22 cellular contexts compared by ENCODE assay signal in the genomic region with DNA sequence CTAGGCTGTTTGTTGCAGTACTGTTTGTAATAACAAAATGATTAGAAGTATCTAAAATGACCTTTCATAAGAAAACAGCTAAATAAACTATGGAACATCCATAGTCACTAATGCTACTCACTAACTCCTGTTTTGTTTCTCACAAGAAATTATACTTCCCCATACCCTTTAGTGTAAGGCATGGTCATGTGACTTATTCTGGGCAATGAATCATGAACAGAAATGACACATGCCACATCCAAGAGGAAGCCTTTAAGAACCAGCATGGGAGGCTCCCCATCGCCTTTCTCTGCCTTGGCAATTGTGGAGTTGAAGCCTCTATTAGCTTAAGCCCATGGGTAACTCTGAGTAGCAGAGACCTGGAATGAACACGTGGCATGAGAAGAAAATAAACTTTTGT. TPM values are rescaled to one million over a fixed set of nuclear protein-coding genes. Genes with fewer than 3 reads are reported as not detected.
"Had no signal": no experiment of that assay in that cellular context is flagged by ENCODE, and none has a peak within 500 bp of the region (broad histone marks: within the 10 kb centered on the region; RNA-seq: fewer than 3 reads in every experiment).

No MANE protein-coding gene starts in this region.

- ATAC-seq: activated CD4-positive, alpha-beta T cell treated with anti-CD3 and anti-CD28 coated beads for 36 hours; activated CD8-positive, alpha-beta memory T cell treated with anti-CD3 and anti-CD28 coated beads, Interleukin-2, amount 10 ng/mL, durations not matched to agents 7 days and 5 days; effector memory CD8-positive, alpha-beta T cell; natural killer cell treated with Interleukin-12 subunit alpha and Interleukin-12 subunit beta and Interleukin-15 and Interleukin-18, amount 100 ng/mL, for 72 hours; WTC11 had no signal

- H3K27me3 ChIP-seq: spleen, thyroid gland had no signal

- H3K9me3 Mint-ChIP-seq: activated CD4-positive, alpha-beta memory T cell treated with anti-CD3 and anti-CD28 coated beads, Interleukin-2, amount 10 ng/mL, durations not matched to agents 7 days and 5 days; effector memory CD8-positive, alpha-beta T cell; mesothelial cell of epicardium; natural killer cell treated with Interleukin-12 subunit alpha and Interleukin-12 subunit beta and Interleukin-15 and Interleukin-18, amount 100 ng/mL, for 72 hours; T-helper 2 cell treated with Interferon-gamma antibody and Interleukin-4, amounts not matched to agents 5 μg/mL and 100 μg/mL, for 36 hours; WTC11 had no signal

- H3K27ac Mint-ChIP-seq: activated CD4-positive, alpha-beta memory T cell treated with anti-CD3 and anti-CD28 coated beads, Interleukin-2, amount 10 ng/mL, durations not matched to agents 7 days and 5 days; activated CD4-positive, alpha-beta T cell treated with anti-CD3 and anti-CD28 coated beads for 36 hours; activated CD8-positive, alpha-beta memory T cell treated with anti-CD3 and anti-CD28 coated beads, Interleukin-2, amount 10 ng/mL, durations not matched to agents 7 days and 5 days; activated naive CD8-positive, alpha-beta T cell treated with anti-CD3 and anti-CD28 coated beads for 36 hours; effector memory CD8-positive, alpha-beta T cell; mesothelial cell of epicardium; natural killer cell treated with Interleukin-12 subunit alpha and Interleukin-12 subunit beta and Interleukin-15 and Interleukin-18, amount 100 ng/mL, for 72 hours; T-helper 2 cell treated with Interferon-gamma antibody and Interleukin-4, amounts not matched to agents 5 μg/mL and 100 μg/mL, for 36 hours; WTC11 had no signal

- H3K4me3 Mint-ChIP-seq: activated CD4-positive, alpha-beta memory T cell treated with anti-CD3 and anti-CD28 coated beads, Interleukin-2, amount 10 ng/mL, durations not matched to agents 7 days and 5 days; activated CD4-positive, alpha-beta T cell treated with anti-CD3 and anti-CD28 coated beads for 36 hours; activated CD8-positive, alpha-beta memory T cell treated with anti-CD3 and anti-CD28 coated beads, Interleukin-2, amount 10 ng/mL, durations not matched to agents 7 days and 5 days; activated naive CD8-positive, alpha-beta T cell treated with anti-CD3 and anti-CD28 coated beads for 36 hours; effector memory CD8-positive, alpha-beta T cell; mesothelial cell of epicardium; natural killer cell treated with Interleukin-12 subunit alpha and Interleukin-12 subunit beta and Interleukin-15 and Interleukin-18, amount 100 ng/mL, for 72 hours; T-helper 2 cell treated with Interferon-gamma antibody and Interleukin-4, amounts not matched to agents 5 μg/mL and 100 μg/mL, for 36 hours; WTC11 had no signal

- H3K36me3 ChIP-seq: spleen, thyroid gland had no signal

- H3K27me3 Mint-ChIP-seq: activated CD4-positive, alpha-beta memory T cell treated with anti-CD3 and anti-CD28 coated beads, Interleukin-2, amount 10 ng/mL, durations not matched to agents 7 days and 5 days had no signal

- H3K36me3 Mint-ChIP-seq: activated CD8-positive, alpha-beta memory T cell treated with anti-CD3 and anti-CD28 coated beads, Interleukin-2, amount 10 ng/mL, durations not matched to agents 7 days and 5 days; activated naive CD8-positive, alpha-beta T cell treated with anti-CD3 and anti-CD28 coated beads for 36 hours; mesothelial cell of epicardium; natural killer cell treated with Interleukin-12 subunit alpha and Interleukin-12 subunit beta and Interleukin-15 and Interleukin-18, amount 100 ng/mL, for 72 hours; WTC11 had no signal

- DNase-seq: activated CD4-positive, alpha-beta memory T cell treated with anti-CD3 and anti-CD28 coated beads, Interleukin-2, amount 10 ng/mL, durations not matched to agents 7 days and 5 days; activated CD4-positive, alpha-beta T cell treated with anti-CD3 and anti-CD28 coated beads for 36 hours; activated CD8-positive, alpha-beta memory T cell treated with anti-CD3 and anti-CD28 coated beads, Interleukin-2, amount 10 ng/mL, durations not matched to agents 7 days and 5 days; activated naive CD4-positive, alpha-beta T cell; activated naive CD8-positive, alpha-beta T cell treated with anti-CD3 and anti-CD28 coated beads for 36 hours; amniotic stem cell; effector memory CD8-positive, alpha-beta T cell; foreskin fibroblast; glutamatergic neuron; hypothalamus; islet precursor cell; retina; spleen; stimulated activated CD4-positive, alpha-beta T cell treated with anti-CD3 and anti-CD28 coated beads, Interleukin-4, amount 100 ng/mL, for 4 hours; stimulated activated naive CD4-positive, alpha-beta T cell; thyroid gland had no signal

- H3K4me1 ChIP-seq: spleen, thyroid gland had no signal

- H3K27ac ChIP-seq: spleen, thyroid gland had no signal

- H3K9me3 ChIP-seq: spleen, thyroid gland had no signal

- H3K4me1 Mint-ChIP-seq: activated CD4-positive, alpha-beta memory T cell treated with anti-CD3 and anti-CD28 coated beads, Interleukin-2, amount 10 ng/mL, durations not matched to agents 7 days and 5 days; activated CD4-positive, alpha-beta T cell treated with anti-CD3 and anti-CD28 coated beads for 36 hours; activated CD8-positive, alpha-beta memory T cell treated with anti-CD3 and anti-CD28 coated beads, Interleukin-2, amount 10 ng/mL, durations not matched to agents 7 days and 5 days; activated naive CD8-positive, alpha-beta T cell treated with anti-CD3 and anti-CD28 coated beads for 36 hours; mesothelial cell of epicardium; WTC11 had no signal

- H3K4me3 ChIP-seq: lung, spleen, thyroid gland had no signal

RNA-seq across cellular contexts. Expression of a gene that starts 49.3 kb away (rescaled TPM):
- total RNA-seq: activated CD4-positive, alpha-beta memory T cell treated with anti-CD3 and anti-CD28 coated beads, Interleukin-2, amount 10 ng/mL, durations not matched to agents 7 days and 5 days; activated CD8-positive, alpha-beta memory T cell treated with anti-CD3 and anti-CD28 coated beads, Interleukin-2, amount 10 ng/mL, durations not matched to agents 7 days and 5 days; activated naive CD8-positive, alpha-beta T cell treated with anti-CD3 and anti-CD28 coated beads for 36 hours; cardiac septum; natural killer cell treated with Interleukin-12 subunit alpha and Interleukin-12 subunit beta and Interleukin-15 and Interleukin-18, amount 100 ng/mL, for 72 hours had no signal
